Comparison of ENCODE assay signal across 8 cellular contexts in the genomic region with DNA sequence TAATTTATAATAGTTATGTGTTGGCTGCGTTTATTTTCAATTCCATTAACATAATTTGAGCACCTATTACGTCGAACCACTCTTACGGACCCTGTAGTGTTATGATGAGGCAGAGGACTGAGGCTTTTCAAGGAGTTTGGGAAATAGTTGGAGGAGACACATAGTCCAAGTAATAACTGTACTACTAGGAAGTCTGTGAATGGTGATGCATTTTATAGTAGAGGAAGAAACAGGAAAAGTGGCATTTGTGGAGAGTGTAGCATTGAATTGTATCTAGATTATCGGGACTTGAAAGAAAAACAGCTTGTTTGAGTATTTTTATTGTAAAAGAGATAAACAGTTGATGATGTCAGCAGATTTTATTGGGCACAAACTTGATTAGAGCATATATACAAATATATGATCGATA. TPM values are rescaled to one million over a fixed set of nuclear protein-coding genes. Genes with fewer than 3 reads are reported as not detected.
A peak's percentile ranks its signal among the peaks of the same experiment; 100 is the strongest.
DNase-seq lines count a peak whose midpoint lies in the region; ATAC-seq and TF ChIP-seq lines count a peak whose summit lies in the region.

No MANE protein-coding gene starts in this region.

- TF ChIP-seq CTCF in MM.1S (IDR thresholded peaks at IDR 0.05; ENCODE audit: low read length) (no peak), neutrophil (IDR thresholded peaks at IDR 0.05) (no peak)

- H4K20me1 ChIP-seq in MM.1S (ENCODE audit: insufficient read depth, low read length) = peaks cover 3% of the 10 kb centered on the region; the same call in 1 of the 2 replicates

- H3K36me3 ChIP-seq in MM.1S (replicated peaks; ENCODE audit: insufficient read depth, low read length) = no peaks in the 10 kb centered on the region
- no peaks in the 10 kb centered on the region for H3K36me3 ChIP-seq in neutrophil

- H2AFZ ChIP-seq in MM.1S (ENCODE audit: low read length) = no peak overlapping the region

- no peaks in the 10 kb centered on the region for H3K27me3 ChIP-seq in MM.1S (replicated peaks; ENCODE audit: insufficient read depth, low read length)
- H3K27me3 ChIP-seq in neutrophil = no peaks in the 10 kb centered on the region

- H3K9me3 ChIP-seq in MM.1S (replicated peaks; ENCODE audit: insufficient read depth, low read length) = no peaks in the 10 kb centered on the region
- no peaks in the 10 kb centered on the region for H3K9me3 ChIP-seq in neutrophil

- DNase-seq in DMS114 treated with DMSO at 0.1 percent for 48 hours (lab: John Stamatoyannopoulos, UW; ENCODE audit: unreplicated experiment) = peak; percentile 51
- DNase-seq in MM.1S = no peak
- peak; percentile 31 for DNase-seq in dermis blood vessel endothelial cell
- DNase-seq in NCI-H146 treated with DMSO at 0.1 percent for 48 hours (lab: John Stamatoyannopoulos, UW; ENCODE audit: unreplicated experiment) = no peak
- DNase-seq in mucosa of gallbladder (ENCODE audit: low spot score) = no peak

- peaks cover 62% of the 10 kb centered on the region for H3K79me2 ChIP-seq in MM.1S (ENCODE audit: low read length)

- H3F3A ChIP-seq in MM.1S (ENCODE audit: insufficient read depth, low read length) = peaks cover 31% of the 10 kb centered on the region

- ATAC-seq in HG03378 (IDR thresholded peaks at IDR 0.05; ENCODE audit: unreplicated experiment) (no peak), HG02981 (IDR thresholded peaks at IDR 0.05; ENCODE audit: unreplicated experiment) (no peak)

- H3K27ac ChIP-seq in MM.1S (ENCODE audit: low read length) = peak overlapping the region; percentile 86; the same call in 1 of the 2 replicates
- H3K27ac ChIP-seq in neutrophil = peak overlapping the region; percentile 95

- peak overlapping the region; percentile 92 for H3K4me2 ChIP-seq in MM.1S (ENCODE audit: low read depth, low read length)

- H3K4me1 ChIP-seq in MM.1S (ENCODE audit: low read length) = peaks cover 37% of the 10 kb centered on the region
- peaks cover 67 to 79% of the 10 kb centered on the region in 2 experiments for H3K4me1 ChIP-seq in neutrophil (ENCODE audit: control insufficient read depth in 1 of 2, insufficient read depth in 1 of 2, low read depth in 1 of 2, low read length in 1 of 2)

- H3K9ac ChIP-seq in MM.1S (ENCODE audit: low read length) = peak overlapping the region; percentile 88

- peak overlapping the region; percentile 71 for H3K4me3 ChIP-seq in MM.1S (ENCODE audit: low read length)
- peak overlapping the region; percentile 63 to 94 for H3K4me3 ChIP-seq in neutrophil (ENCODE audit: low read depth in 1 of 2, low read length in 1 of 2)

- no peaks in the 10 kb centered on the region for H3K9me2 ChIP-seq in MM.1S (replicated peaks; ENCODE audit: insufficient read depth, low read length)

RNA-seq across cellular contexts. Expression of a gene that starts 1.7 kb away (rescaled TPM):
- total RNA-seq in dermis blood vessel endothelial cell (14.1 and 31.6 TPM in 2 replicates), mucosa of gallbladder (46.5 TPM)

Comparison
In these comparisons a context has a peak if more than half of its experiments do, and no peak if none do; other contexts are left out.
1. DNase-seq: peak in DMS114 treated with DMSO at 0.1 percent for 48 hours (single experiment) and dermis blood vessel endothelial cell (single experiment); none in MM.1S (single experiment), NCI-H146 treated with DMSO at 0.1 percent for 48 hours (single experiment) and mucosa of gallbladder (single experiment).